20 cellular contexts compared by ENCODE assay signal in the genomic region with DNA sequence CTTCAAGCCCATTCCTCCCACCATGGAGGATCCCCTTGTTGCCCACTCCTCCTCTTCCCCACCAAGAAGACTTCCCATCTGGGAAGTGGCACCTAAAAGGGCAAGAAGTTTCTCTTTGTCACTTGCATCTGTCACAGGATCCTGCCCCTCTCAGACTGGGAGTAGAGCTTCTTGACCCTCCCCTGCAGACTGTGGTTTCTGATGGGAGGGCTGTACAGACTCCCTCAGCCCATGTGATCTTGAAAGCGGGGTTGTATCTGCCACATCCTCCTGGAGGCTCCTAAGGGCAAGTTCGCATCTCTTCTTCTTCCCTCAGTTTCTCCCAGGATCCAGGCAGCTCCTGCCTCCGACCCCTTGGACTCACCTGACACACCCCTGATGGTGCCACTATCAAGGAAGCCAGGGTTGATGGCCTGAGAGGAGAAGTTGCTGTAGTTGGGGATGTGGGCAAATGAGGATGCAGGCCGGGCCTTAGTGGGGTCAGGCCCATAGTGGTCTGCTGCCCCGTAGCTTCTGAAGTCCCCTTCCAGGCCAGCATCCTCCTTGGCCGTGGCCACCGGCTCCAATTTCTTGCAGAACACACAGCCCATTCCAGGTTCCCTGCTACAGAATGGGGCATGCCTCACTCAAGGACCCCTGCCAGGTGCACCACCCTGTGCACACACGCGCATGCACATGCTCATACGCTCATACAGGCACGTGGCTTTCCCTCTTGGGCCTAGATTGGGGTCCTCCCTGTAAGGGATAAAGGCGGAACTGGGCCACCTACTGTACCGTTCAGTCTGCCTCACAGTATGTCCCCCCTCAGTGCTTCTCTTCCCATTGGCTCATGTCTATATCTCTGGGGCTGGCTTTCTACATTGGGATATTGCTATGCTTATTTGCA. TPM values are rescaled to one million over a fixed set of nuclear protein-coding genes. Genes with fewer than 3 reads are reported as not detected.
DNase-seq lines count a peak whose midpoint lies in the region; ATAC-seq and TF ChIP-seq lines count a peak whose summit lies in the region.
"Had no signal": no experiment of that assay in that cellular context is flagged by ENCODE, and none has a peak within 500 bp of the region (broad histone marks: within the 10 kb centered on the region; RNA-seq: fewer than 3 reads in every experiment).

No MANE protein-coding gene starts in this region.

- H3K27me3 ChIP-seq in adipocyte (replicated peaks; ENCODE audit: control insufficient read depth, insufficient read depth, low read length) = no peaks in the 10 kb centered on the region
- H3K27me3 ChIP-seq in upper lobe of right lung = no peaks in the 10 kb centered on the region
- H3K27me3 ChIP-seq: esophagus squamous epithelium, right lobe of liver, vagina had no signal

- H3K4me3 Mint-ChIP-seq in activated CD8-positive, alpha-beta memory T cell treated with anti-CD3 and anti-CD28 coated beads, Interleukin-2, amount 10 ng/mL, durations not matched to agents 7 days and 5 days = peak overlapping the region; percentile 25

- H3K27ac ChIP-seq in upper lobe of right lung = no peak overlapping the region
- H3K27ac ChIP-seq: right lobe of liver, vagina, VCaP had no signal

- H3K4me1 Mint-ChIP-seq in activated CD8-positive, alpha-beta memory T cell treated with anti-CD3 and anti-CD28 coated beads, Interleukin-2, amount 10 ng/mL, durations not matched to agents 7 days and 5 days = peaks cover 26% of the 10 kb centered on the region

- H3K9ac ChIP-seq in adipocyte (ENCODE audit: low read length) = peak overlapping the region; percentile 70

- no peaks in the 10 kb centered on the region for H3K9me3 ChIP-seq in adipocyte (ENCODE audit: control insufficient read depth, low read length)
- H3K9me3 ChIP-seq in upper lobe of right lung = no peaks in the 10 kb centered on the region
- H3K9me3 ChIP-seq: Caco-2, esophagus squamous epithelium, right lobe of liver, vagina had no signal

- DNase-seq in activated CD8-positive, alpha-beta memory T cell treated with anti-CD3 and anti-CD28 coated beads, Interleukin-2, amount 10 ng/mL, durations not matched to agents 7 days and 5 days = peak; percentile 64
- no peak for DNase-seq in activated CD8-positive, alpha-beta memory T cell treated with anti-CD3 and anti-CD28 coated beads for 24 hours
- DNase-seq in KBM-7 (peak; percentile 50), adipocyte (ENCODE audit: low read depth) (no peak), upper lobe of right lung (no peak), left lobe of liver (ENCODE audit: low spot score) (no peak), foreskin fibroblast (no peak), head of caudate nucleus (no peak)
- DNase-seq: amniotic stem cell; Caco-2; esophagus squamous epithelium; glutamatergic neuron; NCI-H1105 treated with DMSO at 0.1 percent for 48 hours; NCI-H82; occipital lobe; right lobe of liver; stimulated activated CD4-positive, alpha-beta T cell treated with anti-CD3 and anti-CD28 coated beads, Interleukin-1b, Interleukin-23, amount 100 ng/mL, for 48 hours had no signal

- intact Hi-C loops in upper lobe of right lung (cut with DNase I) = no loop called here
- intact Hi-C loops in head of caudate nucleus (cut with DNase I) = no loop called here

- no peak for TF ChIP-seq CTCF in upper lobe of right lung (IDR thresholded peaks at IDR 0.05)
- no peak for TF ChIP-seq CTCF in foreskin fibroblast (IDR thresholded peaks at IDR 0.05; ENCODE audit: low read depth, low read length)

- no peaks in the 10 kb centered on the region for H3K36me3 Mint-ChIP-seq in activated CD8-positive, alpha-beta memory T cell treated with anti-CD3 and anti-CD28 coated beads, Interleukin-2, amount 10 ng/mL, durations not matched to agents 7 days and 5 days

- H3K27ac Mint-ChIP-seq in activated CD8-positive, alpha-beta memory T cell treated with anti-CD3 and anti-CD28 coated beads, Interleukin-2, amount 10 ng/mL, durations not matched to agents 7 days and 5 days = peak overlapping the region; percentile 47

- H3K27me3 Mint-ChIP-seq in activated CD8-positive, alpha-beta memory T cell treated with anti-CD3 and anti-CD28 coated beads, Interleukin-2, amount 10 ng/mL, durations not matched to agents 7 days and 5 days = no peaks in the 10 kb centered on the region

- in situ Hi-C loops in KBM-7 (cut with MboI; ENCODE audit: low pct_unique_long_range_greater_than_20kb, low sequenced_read_pairs) = no loop called here

- H3K9me3 Mint-ChIP-seq in activated CD8-positive, alpha-beta memory T cell treated with anti-CD3 and anti-CD28 coated beads, Interleukin-2, amount 10 ng/mL, durations not matched to agents 7 days and 5 days (ENCODE audit: low read depth) = no peaks in the 10 kb centered on the region

- no peaks in the 10 kb centered on the region for H3K36me3 ChIP-seq in adipocyte (ENCODE audit: control insufficient read depth, insufficient read depth, low read length, severe bottlenecking)
- H3K36me3 ChIP-seq in upper lobe of right lung = peaks cover 7% of the 10 kb centered on the region
- H3K36me3 ChIP-seq: esophagus squamous epithelium, right lobe of liver, vagina had no signal

- H3K4me1 ChIP-seq in adipocyte (ENCODE audit: control insufficient read depth, insufficient read depth, low read length) (peaks cover 55% of the 10 kb centered on the region), upper lobe of right lung (peaks cover 31% of the 10 kb centered on the region)
- H3K4me1 ChIP-seq: Caco-2, right lobe of liver, vagina had no signal

- H3K4me3 ChIP-seq in adipocyte (ENCODE audit: low read length) (no peak overlapping the region), upper lobe of right lung (no peak overlapping the region), foreskin fibroblast (ENCODE audit: low read depth in 1 of 2, low read length in 2 of 2) (no peak overlapping the region)
- H3K4me3 ChIP-seq: esophagus squamous epithelium, right lobe of liver, vagina had no signal

- CTCF ChIA-PET in activated CD8-positive, alpha-beta memory T cell treated with anti-CD3 and anti-CD28 coated beads, Interleukin-2, amount 10 ng/mL, durations not matched to agents 7 days and 5 days (lab: Charles Lee) = interaction anchor here (1.3 to 23.8 kb wide), 3 partner anchors 14 to 43 kb away, joined by 3 to 536 read pairs (median 5); a partner anchor contains a TSS

- peak; percentile 64 for ATAC-seq in activated CD8-positive, alpha-beta memory T cell treated with anti-CD3 and anti-CD28 coated beads, Interleukin-2, amount 10 ng/mL, durations not matched to agents 7 days and 5 days
- ATAC-seq in upper lobe of right lung (peak; percentile 35), left lobe of liver (no peak)
- ATAC-seq: right lobe of liver had no signal

RNA-seq across cellular contexts. Expression of a gene that starts 11.4 kb away (rescaled TPM):
- 1 to 10 TPM in 1 of 2 experiments, under 1 TPM in 1; 0.30 to 1.8 TPM for total RNA-seq in activated CD8-positive, alpha-beta memory T cell treated with anti-CD3 and anti-CD28 coated beads, Interleukin-2, amount 10 ng/mL, durations not matched to agents 7 days and 5 days
- total RNA-seq in upper lobe of right lung (149 TPM), left lobe of liver (3.0 TPM)
- total RNA-seq: Caco-2, RPMI7951 had no signal

RNA-seq across cellular contexts. Expression of a gene that starts 19.6 kb away (rescaled TPM):
- 10 to 100 TPM; 15.8 to 18.5 TPM for total RNA-seq in activated CD8-positive, alpha-beta memory T cell treated with anti-CD3 and anti-CD28 coated beads, Interleukin-2, amount 10 ng/mL, durations not matched to agents 7 days and 5 days
- total RNA-seq in upper lobe of right lung (34.2 TPM), left lobe of liver (20.0 TPM)

RNA-seq across cellular contexts. Expression of a gene that starts 48.4 kb away (rescaled TPM):
- 1,000 to 10,000 TPM in 1 of 2 experiments, 100 to 1,000 TPM in 1; 461 to 1,077 TPM for total RNA-seq in activated CD8-positive, alpha-beta memory T cell treated with anti-CD3 and anti-CD28 coated beads, Interleukin-2, amount 10 ng/mL, durations not matched to agents 7 days and 5 days
- total RNA-seq in upper lobe of right lung (259 TPM), left lobe of liver (13.1 TPM)

Comparison
In these comparisons a context has a peak if more than half of its experiments do, and no peak if none do; other contexts are left out.
1. DNase-seq: peak in activated CD8-positive, alpha-beta memory T cell treated with anti-CD3 and anti-CD28 coated beads, Interleukin-2, amount 10 ng/mL, durations not matched to agents 7 days and 5 days (single experiment) and KBM-7 (single experiment); none in activated CD8-positive, alpha-beta memory T cell treated with anti-CD3 and anti-CD28 coated beads for 24 hours (single experiment), adipocyte (single experiment), upper lobe of right lung (single experiment), left lobe of liver (single experiment), foreskin fibroblast (0 of 2) and head of caudate nucleus (0 of 42).
2. RNA of a gene that starts 11.4 kb away (total RNA-seq): 149 TPM in upper lobe of right lung (single experiment); 3.0 TPM in left lobe of liver (single experiment) and 0.30 to 1.8 TPM in activated CD8-positive, alpha-beta memory T cell treated with anti-CD3 and anti-CD28 coated beads, Interleukin-2, amount 10 ng/mL, durations not matched to agents 7 days and 5 days; every median in the first group is over 10 times any median in the second.
3. RNA of a gene that starts 48.4 kb away (total RNA-seq): 461 to 1,077 TPM in activated CD8-positive, alpha-beta memory T cell treated with anti-CD3 and anti-CD28 coated beads, Interleukin-2, amount 10 ng/mL, durations not matched to agents 7 days and 5 days and 259 TPM in upper lobe of right lung (single experiment); 13.1 TPM in left lobe of liver (single experiment); every median in the first group is over 10 times any median in the second.